In the genomic region with DNA sequence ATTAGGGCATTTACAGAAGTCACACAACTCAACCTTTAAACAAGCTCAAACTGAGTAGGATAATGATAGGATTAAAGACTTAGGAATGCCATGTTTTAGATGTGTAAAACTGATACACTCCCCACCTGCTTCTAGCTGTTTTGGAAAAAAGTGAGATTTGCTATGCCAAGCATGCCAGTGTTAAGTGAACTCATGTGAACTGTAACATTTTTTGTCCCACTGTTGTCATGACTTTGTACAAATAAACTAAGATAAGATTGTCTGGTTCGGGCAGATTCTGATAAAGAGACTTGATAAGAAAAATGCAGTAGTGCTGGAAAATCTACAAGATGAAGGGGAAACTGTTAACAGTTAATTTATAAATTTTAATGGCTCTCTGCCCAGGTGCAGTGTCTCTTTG, we compare ENCODE assay signal across 10 cellular contexts.
DNase-seq lines count a peak whose midpoint lies in the region; ATAC-seq and TF ChIP-seq lines count a peak whose summit lies in the region.
"Had no signal": no experiment of that assay in that cellular context is flagged by ENCODE, and none has a peak within 500 bp of the region (broad histone marks: within the 10 kb centered on the region; RNA-seq: fewer than 3 reads in every experiment).

No MANE protein-coding gene starts in this region.

- CTCF ChIA-PET in PC-9 (lab: Charles Lee): interaction anchor here (0.9 kb wide), 1 partner anchor 33 kb away, joined by 3 read pairs; no protein-coding TSS in a partner anchor
- CTCF ChIA-PET in HEK293T (lab: Yijun Ruan, JAX): interaction anchor here (0.8 kb wide), 1 partner anchor 97 kb away, joined by 3 read pairs; no protein-coding TSS in a partner anchor

- H3K36me3 ChIP-seq in PC-9 (ENCODE audit: low read depth) (no peaks in the 10 kb centered on the region), fibroblast of lung (ENCODE audit: control insufficient read depth, insufficient read depth, low read length) (no peaks in the 10 kb centered on the region)
- H3K36me3 ChIP-seq: esophagus squamous epithelium had no signal

- H3K4me3 Mint-ChIP-seq in activated T-helper 17 cell treated with anti-CD3 and anti-CD28 coated beads, Interleukin-2, amount 50 U/mL, for 72 hours: no peak overlapping the region

- H3K27ac Mint-ChIP-seq in activated T-helper 17 cell treated with anti-CD3 and anti-CD28 coated beads, Interleukin-2, amount 50 U/mL, for 72 hours: no peak overlapping the region

- TF ChIP-seq CTCF in PC-9 (conservative IDR thresholded peaks at IDR 0.05) (no peak), fibroblast of lung (conservative IDR thresholded peaks at IDR 0.05 in 1 of 2, IDR thresholded peaks at IDR 0.05 in 1 of 2; ENCODE audit: low read depth in 1 of 2, low read length in 2 of 2) (no peak)

- BruUV-seq in PC-9 (replicated peaks; lab: Mats Ljungman, UMichigan): no TSS peak

- intact Hi-C loops in PC-9 (cut with micrococcal nuclease; ENCODE audit: unreplicated experiment): loop anchor here (1.0 to 5.0 kb wide), 5 partner anchors 37 to 860 kb away; no protein-coding TSS in a partner anchor
- intact Hi-C loops in sciatic nerve (cut with DNase I): no loop called here

- no peak overlapping the region for H3K9ac ChIP-seq in fibroblast of lung (ENCODE audit: insufficient read depth, low read length)

- no peaks in the 10 kb centered on the region for H3K9me3 ChIP-seq in PC-9 (ENCODE audit: insufficient read depth, low read depth)
- H3K9me3 ChIP-seq in fibroblast of lung (ENCODE audit: control insufficient read depth, insufficient read depth, low read depth, low read length): no peaks in the 10 kb centered on the region
- H3K9me3 ChIP-seq: esophagus squamous epithelium had no signal

- H3K4me2 ChIP-seq in PC-9 (peak overlapping the region; percentile 37), fibroblast of lung (ENCODE audit: extremely low read depth, insufficient read depth, low read length) (peak overlapping the region; percentile 93)

- no peaks in the 10 kb centered on the region for H3K79me2 ChIP-seq in PC-9 (ENCODE audit: low read depth)
- H3K79me2 ChIP-seq in fibroblast of lung (ENCODE audit: control insufficient read depth, insufficient read depth, low read length): no peaks in the 10 kb centered on the region

- H3K27ac ChIP-seq in PC-9 (peak overlapping the region; percentile 46), fibroblast of lung (ENCODE audit: insufficient read depth, low read length) (no peak overlapping the region)

- H2AFZ ChIP-seq in PC-9 (no peak overlapping the region), fibroblast of lung (ENCODE audit: low read length) (no peak overlapping the region)

- H3K4me1 ChIP-seq in PC-9 (replicated peaks; ENCODE audit: insufficient read depth) (peaks cover 33% of the 10 kb centered on the region), fibroblast of lung (ENCODE audit: control insufficient read depth, extremely low read depth, insufficient read depth, low read length) (peaks cover 14% of the 10 kb centered on the region)

- peaks cover 24% of the 10 kb centered on the region for H3F3A ChIP-seq in PC-9 (ENCODE audit: insufficient read depth, low read depth)

- no peaks in the 10 kb centered on the region for H3K27me3 Mint-ChIP-seq in activated T-helper 17 cell treated with anti-CD3 and anti-CD28 coated beads, Interleukin-2, amount 50 U/mL, for 72 hours

- H3K27me3 ChIP-seq in PC-9 (ENCODE audit: insufficient read depth, low read depth) (no peaks in the 10 kb centered on the region), fibroblast of lung (ENCODE audit: control insufficient read depth, insufficient read depth, low read length) (no peaks in the 10 kb centered on the region)
- H3K27me3 ChIP-seq: esophagus squamous epithelium had no signal

- peak; percentile 28 for DNase-seq in ELR (ENCODE audit: low read depth)
- DNase-seq in PC-9: peak; percentile 19 to 80
- peak; percentile 12 to 77 for DNase-seq in fibroblast of lung (ENCODE audit: low read depth in 2 of 2)
- DNase-seq in sciatic nerve (ENCODE audit: low spot score): no peak
- no peak for DNase-seq in HEK293T (ENCODE audit: extremely low spot score)
- DNase-seq in SK-N-DZ (ENCODE audit: low spot score): no peak
- DNase-seq: esophagus squamous epithelium, T1000 had no signal

- H4K20me1 ChIP-seq in PC-9 (ENCODE audit: insufficient read depth): no peaks in the 10 kb centered on the region
- H4K20me1 ChIP-seq in fibroblast of lung (ENCODE audit: control insufficient read depth, extremely low read depth, insufficient read depth, low read length): no peaks in the 10 kb centered on the region

- no peak overlapping the region for H3K4me3 ChIP-seq in PC-9
- no peak overlapping the region for H3K4me3 ChIP-seq in fibroblast of lung (replicated peaks in 1 of 4; ENCODE audit: control extremely low read depth in 1 of 4, insufficient read depth in 1 of 4, low read depth in 3 of 4, low read length in 4 of 4)

- H3K4me1 Mint-ChIP-seq in activated T-helper 17 cell treated with anti-CD3 and anti-CD28 coated beads, Interleukin-2, amount 50 U/mL, for 72 hours: peaks cover 10% of the 10 kb centered on the region

- H3K9me3 Mint-ChIP-seq in activated T-helper 17 cell treated with anti-CD3 and anti-CD28 coated beads, Interleukin-2, amount 50 U/mL, for 72 hours: no peaks in the 10 kb centered on the region

- H3K9me2 ChIP-seq in PC-9 (ENCODE audit: insufficient read depth): no peaks in the 10 kb centered on the region

- H3K36me3 Mint-ChIP-seq in activated T-helper 17 cell treated with anti-CD3 and anti-CD28 coated beads, Interleukin-2, amount 50 U/mL, for 72 hours (ENCODE audit: low read depth): peaks cover 5% of the 10 kb centered on the region

- ATAC-seq in sciatic nerve (peak; percentile 38), GM18861 (IDR thresholded peaks at IDR 0.05; ENCODE audit: unreplicated experiment) (no peak)
- ATAC-seq in activated T-helper 17 cell treated with anti-CD3 and anti-CD28 coated beads, Interleukin-2, amount 50 U/mL, for 72 hours (replicated peaks): no peak

- POLR2A ChIA-PET in PC-9 (lab: Charles Lee; ENCODE audit: unreplicated experiment) (interaction anchor here (0.6 to 0.7 kb wide), 3 partner anchors 14 to 65 kb away, joined by 3 to 4 read pairs (median 3); no protein-coding TSS in a partner anchor), HEK293T (lab: Yijun Ruan, JAX) (no interaction called here)

TF ChIP-seq in HEK293T, 16 proteins besides CTCF, POLR2A, EP300 and RAD21:
- no peak for TF ChIP-seq CTBP1 (IDR thresholded peaks at IDR 0.05; ENCODE audit: borderline replicate concordance)
- no peak for TF ChIP-seq BHLHE40 (IDR thresholded peaks at IDR 0.05; ENCODE audit: borderline replicate concordance)
- no peak for TF ChIP-seq SP1 (IDR thresholded peaks at IDR 0.05)
- TF ChIP-seq LEF1 (IDR thresholded peaks at IDR 0.05; ENCODE audit: borderline replicate concordance): no peak
- no peak for TF ChIP-seq FOXM1 (IDR thresholded peaks at IDR 0.05; ENCODE audit: borderline replicate concordance)
- no peak for TF ChIP-seq ZNF384 (IDR thresholded peaks at IDR 0.05)
- TF ChIP-seq L3MBTL2 (conservative IDR thresholded peaks at IDR 0.05): no peak
- TF ChIP-seq PKNOX1 (IDR thresholded peaks at IDR 0.05): no peak
- TF ChIP-seq FOXA1 (IDR thresholded peaks at IDR 0.05): no peak
- TF ChIP-seq NFRKB (IDR thresholded peaks at IDR 0.05): no peak
- no peak for TF ChIP-seq SUZ12 (IDR thresholded peaks at IDR 0.05)
- no peak for TF ChIP-seq TARDBP (IDR thresholded peaks at IDR 0.05)
- TF ChIP-seq HDGF (IDR thresholded peaks at IDR 0.05; ENCODE audit: borderline replicate concordance): no peak
- no peak for TF ChIP-seq FOXK2 (IDR thresholded peaks at IDR 0.05)
- no peak for TF ChIP-seq ARNT (IDR thresholded peaks at IDR 0.05)
- TF ChIP-seq ELF4 (IDR thresholded peaks at IDR 0.05): no peak

Comparison
In these comparisons a context has a peak if more than half of its experiments do, and no peak if none do; other contexts are left out.
1. DNase-seq: peak in ELR (single experiment), PC-9 (2 of 2) and fibroblast of lung (2 of 2); none in sciatic nerve (single experiment), HEK293T (single experiment) and SK-N-DZ (single experiment).